In the genomic region with DNA sequence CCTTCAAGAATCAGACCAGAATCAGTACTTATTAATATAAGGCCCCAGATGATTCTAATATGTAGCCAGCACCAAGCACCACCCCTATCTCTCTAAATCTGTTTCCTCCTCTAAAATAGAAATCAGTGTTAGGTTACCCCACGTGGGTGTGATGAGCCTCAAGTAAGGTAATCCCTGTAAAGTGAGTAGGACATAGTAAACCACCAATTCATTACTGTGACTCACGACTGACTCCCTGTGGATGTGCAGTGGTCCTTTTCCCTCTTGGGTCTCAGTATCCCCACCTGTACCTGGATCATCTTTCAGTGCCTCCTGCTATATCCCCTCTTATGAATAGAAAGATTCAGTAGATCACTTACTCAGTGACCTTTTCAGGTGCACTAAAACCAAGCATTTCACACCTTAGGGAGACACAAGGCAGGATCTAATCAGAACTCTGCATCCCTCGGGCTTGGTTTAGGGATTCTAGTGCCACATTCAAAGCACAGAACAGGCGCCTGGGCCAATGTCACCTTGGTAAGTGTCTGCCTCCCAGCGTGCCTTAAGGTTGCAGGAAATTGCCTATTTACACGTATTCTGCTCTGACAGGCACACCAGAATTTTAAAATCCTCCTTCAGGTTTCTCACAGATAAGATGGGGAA, we compare ENCODE assay signal across 15 cellular contexts. TPM values are rescaled to one million over a fixed set of nuclear protein-coding genes. Genes with fewer than 3 reads are reported as not detected.
DNase-seq lines count a peak whose midpoint lies in the region; ATAC-seq, FAIRE-seq and TF ChIP-seq lines count a peak whose summit lies in the region.
"Had no signal": no experiment of that assay in that cellular context is flagged by ENCODE, and none has a peak within 500 bp of the region (broad histone marks: within the 10 kb centered on the region; RNA-seq: fewer than 3 reads in every experiment).

No MANE protein-coding gene starts in this region.

- no peaks in the 10 kb centered on the region for H3K4me1 Mint-ChIP-seq in stimulated activated memory B cell treated with anti-CD40 and anti-IgM and Interleukin-4, amounts not matched to agents 10 μg/mL and 1 μg/mL and 100 μg/mL, for 72 hours
- H3K4me1 Mint-ChIP-seq: CD4-positive, alpha-beta memory T cell had no signal

- no peak overlapping the region for H2AFZ ChIP-seq in GM23248

- ATAC-seq in stimulated activated memory B cell treated with anti-CD40 and anti-IgM and Interleukin-4, amounts not matched to agents 10 μg/mL and 1 μg/mL and 100 μg/mL, for 72 hours, result no peak
- ATAC-seq in left colon, result no peak

- intact Hi-C loops in ovary (cut with DNase I), result no loop called here
- intact Hi-C loops in left colon (cut with DNase I, micrococcal nuclease), result no loop called here
- intact Hi-C loops in lower leg skin (cut with DNase I; ENCODE audit: low total_unique reads), result no loop called here

- H3K36me3 Mint-ChIP-seq in stimulated activated memory B cell treated with anti-CD40 and anti-IgM and Interleukin-4, amounts not matched to agents 10 μg/mL and 1 μg/mL and 100 μg/mL, for 72 hours, result peaks cover 4% of the 10 kb centered on the region
- H3K36me3 Mint-ChIP-seq: CD4-positive, alpha-beta memory T cell had no signal

- FAIRE-seq in bronchial epithelial cell (lab: Jason Lieb, UNC), result no peak
- FAIRE-seq: frontal cortex had no signal

- DNase-seq in GM23248, result peak; percentile 45
- DNase-seq in NCI-H146 treated with DMSO at 0.1 percent for 48 hours (lab: John Stamatoyannopoulos, UW; ENCODE audit: unreplicated experiment), result peak; percentile 74
- DNase-seq in bronchial epithelial cell (ENCODE audit: low read depth), result peak; percentile 71
- no peak for DNase-seq in ovary
- DNase-seq in superior temporal gyrus (ENCODE audit: extremely low spot score), result no peak
- DNase-seq in left colon, result no peak
- no peak for DNase-seq in lower leg skin (ENCODE audit: low spot score in 2 of 2)
- DNase-seq: CD4-positive, alpha-beta memory T cell; left lung; NCI-H187 treated with DMSO at 0.1 percent for 48 hours had no signal

- no peaks in the 10 kb centered on the region for H4K20me1 ChIP-seq in GM23248 (ENCODE audit: insufficient read depth)

- no peak overlapping the region for H3K4me2 ChIP-seq in GM23248 (ENCODE audit: unreplicated experiment)

- no peak overlapping the region for H3K9ac ChIP-seq in GM23248

- no peak for TF ChIP-seq POLR2A in ovary (IDR thresholded peaks at IDR 0.05)
- no peak for TF ChIP-seq POLR2A in lower leg skin (IDR thresholded peaks at IDR 0.05)

- no peaks in the 10 kb centered on the region for H3K79me2 ChIP-seq in GM23248 (ENCODE audit: insufficient read depth)

- no peak for TF ChIP-seq EP300 in ovary (IDR thresholded peaks at IDR 0.05)

- H3K9me2 ChIP-seq in GM23248 (ENCODE audit: insufficient read depth), result no peaks in the 10 kb centered on the region

- WGBS in GM23248 (ENCODE audit: low coverage in 1 of 2, low lambda C conversion rate in 2 of 2, missing lambda C conversion rate in 2 of 2), 2 experiments, result 78 to 85% methylated on average over 6 of the region's 6 CpGs
- 66 to 72% (median 68%) methylated on average over 6 of the region's 6 CpGs for WGBS in ovary, 3 donors
- 91 to 92% methylated on average over 6 of the region's 6 CpGs for WGBS in lower leg skin, 2 donors

- in situ Hi-C loops in GM23248 (cut with MboI), result loop anchor here (25.0 kb wide), 1 partner anchor 893 kb away; the partner anchor contains the start of gene POLR1E

- H3K27me3 ChIP-seq in GM23248 (replicated peaks; ENCODE audit: insufficient read depth), result no peaks in the 10 kb centered on the region
- H3K27me3 ChIP-seq in bronchial epithelial cell (ENCODE audit: control insufficient read depth, insufficient read depth, low read length), result no peaks in the 10 kb centered on the region
- H3K27me3 ChIP-seq in ovary, result no peaks in the 10 kb centered on the region
- H3K27me3 ChIP-seq: left lung had no signal

- peaks cover 13% of the 10 kb centered on the region for H3F3A ChIP-seq in GM23248 (ENCODE audit: insufficient read depth)

- no peak overlapping the region for H3K4me3 Mint-ChIP-seq in stimulated activated memory B cell treated with anti-CD40 and anti-IgM and Interleukin-4, amounts not matched to agents 10 μg/mL and 1 μg/mL and 100 μg/mL, for 72 hours
- H3K4me3 Mint-ChIP-seq: CD4-positive, alpha-beta memory T cell; dendritic cell treated with granulocyte-macrophage colony-stimulating factor and Interleukin-4, amounts not matched to agents 40 ng/mL and 50 ng/mL, for 4 days had no signal

- TF ChIP-seq CTCF in bronchial epithelial cell (IDR thresholded peaks at IDR 0.05; ENCODE audit: insufficient read depth, low read length, severe bottlenecking), result no peak
- no peak for TF ChIP-seq CTCF in ovary (IDR thresholded peaks at IDR 0.05)
- TF ChIP-seq CTCF in lower leg skin (IDR thresholded peaks at IDR 0.05), result no peak

- H3K4me1 ChIP-seq in GM23248 (ENCODE audit: insufficient read depth) (peaks cover 13% of the 10 kb centered on the region), ovary (ENCODE audit: insufficient read depth) (peaks cover 10% of the 10 kb centered on the region)
- H3K4me1 ChIP-seq: left lung, prostate gland had no signal

- H3K27ac Mint-ChIP-seq in stimulated activated memory B cell treated with anti-CD40 and anti-IgM and Interleukin-4, amounts not matched to agents 10 μg/mL and 1 μg/mL and 100 μg/mL, for 72 hours, result no peak overlapping the region
- H3K27ac Mint-ChIP-seq: dendritic cell treated with granulocyte-macrophage colony-stimulating factor and Interleukin-4, amounts not matched to agents 40 ng/mL and 50 ng/mL, for 4 days had no signal

- peaks cover 27% of the 10 kb centered on the region for H3K27me3 Mint-ChIP-seq in stimulated activated memory B cell treated with anti-CD40 and anti-IgM and Interleukin-4, amounts not matched to agents 10 μg/mL and 1 μg/mL and 100 μg/mL, for 72 hours
- H3K27me3 Mint-ChIP-seq: CD4-positive, alpha-beta memory T cell had no signal

- H3K27ac ChIP-seq in GM23248, result no peak overlapping the region
- H3K27ac ChIP-seq in ovary, result peak overlapping the region; percentile 41 to 62
- H3K27ac ChIP-seq: left lung had no signal

- peaks cover 7% of the 10 kb centered on the region for H3K9me3 Mint-ChIP-seq in stimulated activated memory B cell treated with anti-CD40 and anti-IgM and Interleukin-4, amounts not matched to agents 10 μg/mL and 1 μg/mL and 100 μg/mL, for 72 hours

- H3K9me3 ChIP-seq in GM23248 (ENCODE audit: low read depth) (no peaks in the 10 kb centered on the region), ovary (peaks cover 0 to 3% of the 10 kb centered on the region in 2 donors)
- H3K9me3 ChIP-seq: left lung, prostate gland had no signal

- H3K36me3 ChIP-seq in GM23248 (ENCODE audit: low read depth), result no peaks in the 10 kb centered on the region
- H3K36me3 ChIP-seq in bronchial epithelial cell (ENCODE audit: control insufficient read depth, insufficient read depth, low read length), result no peaks in the 10 kb centered on the region
- H3K36me3 ChIP-seq in ovary, result no peaks in the 10 kb centered on the region
- H3K36me3 ChIP-seq: left lung, prostate gland had no signal

- H3K4me3 ChIP-seq in GM23248, result no peak overlapping the region
- no peak overlapping the region for H3K4me3 ChIP-seq in bronchial epithelial cell (ENCODE audit: low read depth, low read length)
- H3K4me3 ChIP-seq in ovary, result no peak overlapping the region
- no peak overlapping the region for H3K4me3 ChIP-seq in lower leg skin (ENCODE audit: low read depth, poor library complexity, severe bottlenecking)
- H3K4me3 ChIP-seq: left lung, prostate gland had no signal

RNA-seq across cellular contexts. Expression of gene ALDH1B1, which starts 12.2 kb away (rescaled TPM):
- total RNA-seq in GM23248 (2014; rRNA removed; shearing (Covaris generic)), result 25.7 and 26.9 TPM in 2 replicates
- 39.4 and 39.5 TPM in 2 replicates for polyA plus RNA-seq in GM23248 (2016; fragmentation: Nextera tagmentation; extraction: Ambion mirVana)
- total RNA-seq in bronchial epithelial cell, result 4.6 and 11.1 TPM in 2 replicates
- 10 to 100 TPM in 6 of 7 donors, 1 to 10 TPM in 1; 7.9 to 47.2 (median 24.3) TPM for total RNA-seq in ovary
- 10 to 100 TPM; 11.8 to 45.4 TPM for polyA plus RNA-seq in ovary
- total RNA-seq in left colon, result 10 to 100 TPM; 34.7 to 53.9 TPM
- total RNA-seq in lower leg skin, result 1 to 10 TPM; 2.3 to 6.8 (median 3.6) TPM

RNA-seq across cellular contexts. Expression of gene IGFBPL1, which starts 43.9 kb away (rescaled TPM):
- 0.76 TPM in 1 of 2 replicates, not detected in the other for total RNA-seq in GM23248 (2014; rRNA removed; shearing (Covaris generic))
- 0.34 and 0.35 TPM in 2 replicates for polyA plus RNA-seq in GM23248 (2016; fragmentation: Nextera tagmentation; extraction: Ambion mirVana)
- total RNA-seq in bronchial epithelial cell, result not detected in 2 replicates
- under 1 TPM in 2 of 7 donors, not detected in 5; 0.31 to 0.42 TPM for total RNA-seq in ovary
- polyA plus RNA-seq in ovary, result under 1 TPM in 1 of 2 donors, not detected in 1; 0.28 TPM
- under 1 TPM; 0.25 to 0.52 TPM for total RNA-seq in left colon
- total RNA-seq in lower leg skin, result not detected
- total RNA-seq: CD4-positive, alpha-beta memory T cell; RPMI7951 had no signal
- polyA plus RNA-seq: CD4-positive, alpha-beta memory T cell had no signal

Comparison
In these comparisons a context has a peak if more than half of its experiments do, and no peak if none do; other contexts are left out.
1. DNase-seq: peak in GM23248 (single experiment), NCI-H146 treated with DMSO at 0.1 percent for 48 hours (single experiment) and bronchial epithelial cell (single experiment); none in ovary (0 of 5), superior temporal gyrus (single experiment), left colon (0 of 2) and lower leg skin (0 of 2).